7 cellular contexts compared by ENCODE assay signal in genomic region chr12:66831495-66831894, GRCh38.
"Had no signal": no experiment of that assay in that cellular context is flagged by ENCODE, and none has a peak within 500 bp of the region (broad histone marks: within the 10 kb centered on the region; RNA-seq: fewer than 3 reads in every experiment).

No MANE protein-coding gene starts in this region.

- H3K4me1 ChIP-seq: HAP-1 had no signal

- H2AFZ ChIP-seq: GM23248 had no signal

- H3K9me3 ChIP-seq: HAP-1 had no signal

- H3K36me3 ChIP-seq: HAP-1 had no signal

- DNase-seq: GM23248, GOT3, H7, HFFc6, IMR-90 had no signal

- H3K27ac ChIP-seq: GM23248 had no signal

- H3K27ac Mint-ChIP-seq: HFFc6 had no signal

- H3K4me3 Mint-ChIP-seq: HFFc6 had no signal

- ATAC-seq: HCT116 had no signal

- H3K9ac ChIP-seq: GM23248 had no signal

- H3K4me3 ChIP-seq: GM23248, HAP-1 had no signal
